12 cellular contexts compared by ENCODE assay signal in the genomic region with DNA sequence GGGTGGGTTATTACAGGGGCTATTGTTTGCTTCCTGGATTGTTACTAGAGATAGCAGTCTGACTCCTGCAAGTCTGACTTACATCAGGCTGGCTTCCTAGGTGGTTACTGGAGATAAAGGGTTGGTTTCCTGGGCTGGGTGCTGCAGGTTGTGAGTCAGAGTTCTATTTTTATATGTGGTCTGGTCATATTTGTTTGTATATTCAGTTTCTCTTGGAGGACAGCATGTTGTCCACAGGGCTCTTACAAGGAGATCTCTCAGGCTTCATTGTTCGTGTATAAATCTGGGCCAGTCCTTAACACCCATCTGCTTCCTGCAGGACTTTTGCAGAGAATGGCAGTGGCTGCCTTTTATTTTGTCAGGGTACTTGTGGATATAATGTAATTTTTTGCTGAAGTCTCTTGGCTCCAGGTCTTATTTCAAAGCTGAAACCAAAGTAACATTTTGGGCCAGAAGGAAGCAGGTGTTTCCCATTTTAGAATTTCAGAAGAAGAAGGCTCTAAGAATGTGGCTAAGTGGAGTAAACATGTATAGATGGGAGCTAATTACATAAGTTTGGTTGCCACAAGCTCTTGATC.
DNase-seq lines count a peak whose midpoint lies in the region; ATAC-seq and TF ChIP-seq lines count a peak whose summit lies in the region.
"Had no signal": no experiment of that assay in that cellular context is flagged by ENCODE, and none has a peak within 500 bp of the region (broad histone marks: within the 10 kb centered on the region; RNA-seq: fewer than 3 reads in every experiment).

No MANE protein-coding gene starts in this region.

- H4K8ac ChIP-seq in neuronal stem cell (ENCODE audit: low read depth, low read length): no peak overlapping the region

- no peaks in the 10 kb centered on the region for H3K27me3 Mint-ChIP-seq in neural progenitor cell (ENCODE audit: insufficient read depth, low read depth)

- H3K27ac ChIP-seq in neural progenitor cell (no peak overlapping the region), neuronal stem cell (replicated peaks; ENCODE audit: low read length) (no peak overlapping the region)

- no peaks in the 10 kb centered on the region for H3K4me1 Mint-ChIP-seq in neural progenitor cell
- H3K4me1 Mint-ChIP-seq: brain had no signal

- H2BK120ac ChIP-seq in neuronal stem cell (ENCODE audit: low read depth, low read length): no peak overlapping the region

- H3K9me3 ChIP-seq in neural progenitor cell (ENCODE audit: low read depth) (no peaks in the 10 kb centered on the region), neuronal stem cell (replicated peaks in 1 of 2; ENCODE audit: control insufficient read depth in 2 of 2, insufficient read depth in 1 of 2, low read depth in 1 of 2, low read length in 2 of 2) (no peaks in the 10 kb centered on the region)

- H3K4me3 Mint-ChIP-seq in neural progenitor cell: no peak overlapping the region
- H3K4me3 Mint-ChIP-seq: brain had no signal

- no peaks in the 10 kb centered on the region for H3K79me1 ChIP-seq in neuronal stem cell (ENCODE audit: low read depth, low read length)

- no CpG with 5 or more reads among the region's 1 CpG for WGBS in neuronal stem cell (ENCODE audit: extremely low coverage in 2 of 2, insufficient read length in 2 of 2, insufficient replicate concordance in 1 of 2), 2 donors

- no peaks in the 10 kb centered on the region for H3K36me3 ChIP-seq in neural progenitor cell
- H3K36me3 ChIP-seq in neuronal stem cell (replicated peaks in 1 of 2; ENCODE audit: control insufficient read depth in 2 of 2, insufficient read depth in 2 of 2, low read length in 2 of 2): no peaks in the 10 kb centered on the region

- no peaks in the 10 kb centered on the region for H3K79me2 ChIP-seq in neural progenitor cell (ENCODE audit: low read depth)

- no peaks in the 10 kb centered on the region for H3K27me3 ChIP-seq in neural progenitor cell
- H3K27me3 ChIP-seq in neuronal stem cell (ENCODE audit: control insufficient read depth in 3 of 3, insufficient read depth in 3 of 3, low read depth in 1 of 3, low read length in 3 of 3): no peaks in the 10 kb centered on the region

- H4K91ac ChIP-seq in neuronal stem cell (ENCODE audit: low read depth, low read length, poor library complexity): no peak overlapping the region

- H3K4me3 ChIP-seq in neural progenitor cell (no peak overlapping the region), neuronal stem cell (ENCODE audit: low read length in 2 of 2) (no peak overlapping the region)

- no peaks in the 10 kb centered on the region for H4K20me1 ChIP-seq in neural progenitor cell (ENCODE audit: low read depth)

- intact Hi-C loops in left colon (cut with DNase I, micrococcal nuclease): no loop called here

- H3K4me1 ChIP-seq in neural progenitor cell (no peaks in the 10 kb centered on the region), neuronal stem cell (ENCODE audit: control insufficient read depth in 2 of 2, insufficient read depth in 1 of 2, low read depth in 1 of 2, low read length in 2 of 2) (no peaks in the 10 kb centered on the region)

- DNase-seq in GF-D8 (lab: John Stamatoyannopoulos, UW) (peak; percentile 99), SW480 (ENCODE audit: low spot score) (peak; percentile 5), left colon (no peak), neural progenitor cell (ENCODE audit: low spot score) (no peak), neuronal stem cell (ENCODE audit: low spot score) (no peak)
- DNase-seq in activated CD4-positive, CD25-positive, alpha-beta regulatory T cell (lab: John Stamatoyannopoulos, UW): no peak
- DNase-seq: activated CD4-positive, alpha-beta T cell treated with anti-CD3 and anti-CD28 coated beads, Interleukin-2, amount 50 U/mL, for 1 hour; retina; stimulated activated naive CD4-positive, alpha-beta T cell had no signal

- H3K14ac ChIP-seq in neuronal stem cell (ENCODE audit: low read length): no peak overlapping the region

- no peaks in the 10 kb centered on the region for H3K9me3 Mint-ChIP-seq in neural progenitor cell
- H3K9me3 Mint-ChIP-seq: brain had no signal

- H2BK12ac ChIP-seq in neuronal stem cell (ENCODE audit: low read length): no peak overlapping the region

- peak; percentile 45 for ATAC-seq in HG02885 (IDR thresholded peaks at IDR 0.05; ENCODE audit: poor library complexity, unreplicated experiment)
- peak; percentile 45 for ATAC-seq in left colon
- ATAC-seq in HG02973 (IDR thresholded peaks at IDR 0.05; ENCODE audit: unreplicated experiment): no peak

- no peak for TF ChIP-seq CTCF in neural progenitor cell (IDR thresholded peaks at IDR 0.05)

- no peak overlapping the region for H3K18ac ChIP-seq in neuronal stem cell (ENCODE audit: low read length)

- H2AFZ ChIP-seq in neural progenitor cell (replicated peaks) (no peak overlapping the region), neuronal stem cell (ENCODE audit: low read length) (no peak overlapping the region)

- H3K27ac Mint-ChIP-seq in neural progenitor cell: no peak overlapping the region
- H3K27ac Mint-ChIP-seq: brain had no signal

- H3F3A ChIP-seq in neural progenitor cell (ENCODE audit: low read depth): no peaks in the 10 kb centered on the region

- H3K36me3 Mint-ChIP-seq in neural progenitor cell: no peaks in the 10 kb centered on the region
- H3K36me3 Mint-ChIP-seq: brain had no signal

- H3K4ac ChIP-seq in neuronal stem cell (ENCODE audit: low read length): no peak overlapping the region

- no peak overlapping the region for H3K4me2 ChIP-seq in neural progenitor cell
- no peak overlapping the region for H3K4me2 ChIP-seq in neuronal stem cell (ENCODE audit: insufficient read depth, low read length, poor library complexity, severe bottlenecking)

- H2BK15ac ChIP-seq in neuronal stem cell (ENCODE audit: low read length): no peak overlapping the region

- H2AK5ac ChIP-seq in neuronal stem cell (ENCODE audit: low read depth, low read length): no peak overlapping the region

- H3K9ac ChIP-seq in neural progenitor cell: no peak overlapping the region
- no peak overlapping the region for H3K9ac ChIP-seq in neuronal stem cell (ENCODE audit: low read depth, low read length, poor library complexity)

- H2BK5ac ChIP-seq in neuronal stem cell (ENCODE audit: low read length): no peak overlapping the region

- no peak overlapping the region for H3K23ac ChIP-seq in neuronal stem cell (ENCODE audit: low read depth, low read length, poor library complexity)

Comparison
In these comparisons a context has a peak if more than half of its experiments do, and no peak if none do; other contexts are left out.
1. DNase-seq: peak in GF-D8 (single experiment) and SW480 (single experiment); none in left colon (0 of 2), activated CD4-positive, CD25-positive, alpha-beta regulatory T cell (0 of 4), neural progenitor cell (single experiment) and neuronal stem cell (single experiment).